Comparison of ENCODE assay signal across 8 cellular contexts in genomic region chr1:44924835-44925464, GRCh38.
DNase-seq lines count a peak whose midpoint lies in the region; ATAC-seq and TF ChIP-seq lines count a peak whose summit lies in the region.

No MANE protein-coding gene starts in this region.

- no peaks in the 10 kb centered on the region for H3K4me1 Mint-ChIP-seq in activated T-helper 17 cell treated with anti-CD3 and anti-CD28 coated beads, Interleukin-2, amount 50 U/mL, for 72 hours

- in situ Hi-C loops in Caki2 (cut with HindIII; ENCODE audit: low pct_unique_long_range_greater_than_20kb, low sequenced_read_pairs): no loop called here

- peak overlapping the region; percentile 42 for H3K27ac Mint-ChIP-seq in activated T-helper 17 cell treated with anti-CD3 and anti-CD28 coated beads, Interleukin-2, amount 50 U/mL, for 72 hours

- H3K36me3 ChIP-seq in liver (ENCODE audit: control insufficient read depth in 4 of 4, insufficient read depth in 3 of 4, low read depth in 1 of 4, low read length in 3 of 4): peaks cover 0 to 5% (median 2%) of the 10 kb centered on the region in 4 donors

- H3K9me3 Mint-ChIP-seq in activated T-helper 17 cell treated with anti-CD3 and anti-CD28 coated beads, Interleukin-2, amount 50 U/mL, for 72 hours: no peaks in the 10 kb centered on the region

- peak; percentile 27 to 55 for TF ChIP-seq RAD21 in liver (IDR thresholded peaks at IDR 0.05)

- ATAC-seq in activated T-helper 17 cell treated with anti-CD3 and anti-CD28 coated beads, Interleukin-2, amount 50 U/mL, for 72 hours (replicated peaks): peak; percentile 38
- ATAC-seq in HG03342 (IDR thresholded peaks at IDR 0.05; ENCODE audit: unreplicated experiment): no peak

- 79% methylated on average over 6 of the region's 6 CpGs for WGBS in liver

- no peak overlapping the region for H3K4me3 ChIP-seq in liver (ENCODE audit: low read depth in 1 of 3, low read length in 3 of 3)

- H3K9me3 ChIP-seq in liver (ENCODE audit: control insufficient read depth in 4 of 4, low read length in 3 of 4): no peaks in the 10 kb centered on the region

- H3K27me3 ChIP-seq in liver (ENCODE audit: control insufficient read depth in 4 of 4, insufficient read depth in 4 of 4, low read length in 3 of 4): no peaks in the 10 kb centered on the region

- no peak overlapping the region for H3K4me3 Mint-ChIP-seq in activated T-helper 17 cell treated with anti-CD3 and anti-CD28 coated beads, Interleukin-2, amount 50 U/mL, for 72 hours

- H3K27me3 Mint-ChIP-seq in activated T-helper 17 cell treated with anti-CD3 and anti-CD28 coated beads, Interleukin-2, amount 50 U/mL, for 72 hours: no peaks in the 10 kb centered on the region

- no peak overlapping the region for H3K27ac ChIP-seq in liver (ENCODE audit: low read depth in 1 of 2, low read length in 2 of 2)

- H3K36me3 Mint-ChIP-seq in activated T-helper 17 cell treated with anti-CD3 and anti-CD28 coated beads, Interleukin-2, amount 50 U/mL, for 72 hours (ENCODE audit: low read depth): peaks cover 34% of the 10 kb centered on the region

- H3K9ac ChIP-seq in liver (ENCODE audit: low read depth in 1 of 2, low read length in 2 of 2): no peak overlapping the region

- H3K4me1 ChIP-seq in liver (ENCODE audit: control insufficient read depth in 4 of 4, insufficient read depth in 4 of 4, low read length in 3 of 4): no peaks in the 10 kb centered on the region

- TF ChIP-seq CTCF in liver (IDR thresholded peaks at IDR 0.05; ENCODE audit: low read depth, low read length, missing input control): peak; percentile 26

- DNase-seq in Caki2 (ENCODE audit: low read depth) (peak; percentile 37), HS-5 (ENCODE audit: low read depth) (peak; percentile 84), NOMO-1 (lab: John Stamatoyannopoulos, UW; ENCODE audit: unreplicated experiment in 2 of 2) (no peak), medulla oblongata (ENCODE audit: extremely low spot score) (no peak), GOT3 (lab: John Stamatoyannopoulos, UW) (no peak)

TF ChIP-seq in liver, 16 proteins besides CTCF, POLR2A, EP300 and RAD21:
- TF ChIP-seq EGR1 (IDR thresholded peaks at IDR 0.05; ENCODE audit: low read depth in 2 of 2): no peak
- no peak for TF ChIP-seq JUND (IDR thresholded peaks at IDR 0.05)
- TF ChIP-seq YY1 (IDR thresholded peaks at IDR 0.05): no peak
- TF ChIP-seq TAF1 (conservative IDR thresholded peaks at IDR 0.05): no peak
- no peak for TF ChIP-seq HNF4A (conservative IDR thresholded peaks at IDR 0.05)
- TF ChIP-seq GABPA (IDR thresholded peaks at IDR 0.05 in 1 of 2, conservative IDR thresholded peaks at IDR 0.05 in 1 of 2): no peak
- no peak for TF ChIP-seq MAX (IDR thresholded peaks at IDR 0.05)
- TF ChIP-seq REST (IDR thresholded peaks at IDR 0.05): no peak
- no peak for TF ChIP-seq ZBTB33 (IDR thresholded peaks at IDR 0.05)
- no peak for TF ChIP-seq SP1 (IDR thresholded peaks at IDR 0.05)
- no peak for TF ChIP-seq HNF4G (IDR thresholded peaks at IDR 0.05)
- no peak for TF ChIP-seq RXRA (IDR thresholded peaks at IDR 0.05)
- no peak for TF ChIP-seq FOXA2 (IDR thresholded peaks at IDR 0.05)
- TF ChIP-seq ATF3 (IDR thresholded peaks at IDR 0.05): no peak
- TF ChIP-seq FOXA1 (IDR thresholded peaks at IDR 0.05): no peak
- no peak for TF ChIP-seq NR2F2 (IDR thresholded peaks at IDR 0.05)

Comparison
In these comparisons a context has a peak if more than half of its experiments do, and no peak if none do; other contexts are left out.
1. DNase-seq: peak in Caki2 (single experiment) and HS-5 (single experiment); none in NOMO-1 (0 of 2), medulla oblongata (single experiment) and GOT3 (single experiment).